In genomic region chr6:48959401-48960060, GRCh38 we compare ENCODE assay signal across 21 cellular contexts.
DNase-seq lines count a peak whose midpoint lies in the region; ATAC-seq, FAIRE-seq and TF ChIP-seq lines count a peak whose summit lies in the region.
"Had no signal": no experiment of that assay in that cellular context is flagged by ENCODE, and none has a peak within 500 bp of the region (broad histone marks: within the 10 kb centered on the region; RNA-seq: fewer than 3 reads in every experiment).

No MANE protein-coding gene starts in this region.

- in situ Hi-C loops in HepG2 (cut with HindIII; ENCODE audit: extremely low pct_ligation_motif_present, low pct_unique_long_range_greater_than_20kb) (no loop called here), K562 (cut with MboI) (no loop called here)

- H3K79me2 ChIP-seq in HepG2 (ENCODE audit: insufficient read depth, low read length) = no peaks in the 10 kb centered on the region
- H3K79me2 ChIP-seq in PC-3 (ENCODE audit: low read length) = no peaks in the 10 kb centered on the region
- H3K79me2 ChIP-seq in K562 (ENCODE audit: control insufficient read depth, insufficient read depth, low read length) = no peaks in the 10 kb centered on the region

- H4K20me1 ChIP-seq in HepG2 (ENCODE audit: insufficient read depth, low read length) (no peaks in the 10 kb centered on the region), PC-3 (ENCODE audit: low read length) (no peaks in the 10 kb centered on the region), K562 (replicated peaks; ENCODE audit: control insufficient read depth, insufficient read depth, low read length) (no peaks in the 10 kb centered on the region)
- H4K20me1 ChIP-seq: BLaER1 had no signal

- no peaks in the 10 kb centered on the region for H3K9me1 ChIP-seq in K562 (ENCODE audit: control insufficient read depth, insufficient read depth, low read length)

- no peak overlapping the region for H3K9ac ChIP-seq in HepG2 (ENCODE audit: insufficient read depth, low read depth, low read length)
- no peak overlapping the region for H3K9ac ChIP-seq in PC-3 (ENCODE audit: low read length)
- H3K9ac ChIP-seq in K562 (ENCODE audit: insufficient read depth in 1 of 2, low read depth in 2 of 2, low read length in 2 of 2) = no peak overlapping the region
- H3K9ac ChIP-seq: BLaER1 had no signal

- no peaks in the 10 kb centered on the region for H3F3A ChIP-seq in PC-3 (ENCODE audit: low read length, unreplicated experiment)

- TF ChIP-seq EP300 in HepG2 (IDR thresholded peaks at IDR 0.05; ENCODE audit: low read depth in 2 of 2, low read length in 2 of 2) (no peak), HepG2 (CRISPR knock-in tag; IDR thresholded peaks at IDR 0.05; ENCODE audit: borderline replicate concordance) (no peak), K562 (IDR thresholded peaks at IDR 0.05; ENCODE audit: low read length) (no peak)

- CTCF ChIA-PET in HepG2 (lab: Yijun Ruan, JAX; ENCODE audit: low intra/inter-chr PET ratio, low total read pairs) (no interaction called here), PC-3 (lab: Charles Lee) (no interaction called here), K562 (lab: Yijun Ruan, JAX; ENCODE audit: low intra/inter-chr PET ratio) (no interaction called here)

- H3K36me3 ChIP-seq in HepG2 (replicated peaks in 1 of 2; ENCODE audit: control insufficient read depth in 1 of 2, insufficient read depth in 2 of 2, low read length in 2 of 2) = no peaks in the 10 kb centered on the region
- no peaks in the 10 kb centered on the region for H3K36me3 ChIP-seq in right lobe of liver
- no peaks in the 10 kb centered on the region for H3K36me3 ChIP-seq in PC-3 (ENCODE audit: low read depth, low read length)
- H3K36me3 ChIP-seq in K562 (ENCODE audit: control insufficient read depth, insufficient read depth, low read length) = no peaks in the 10 kb centered on the region
- H3K36me3 ChIP-seq: BLaER1 had no signal

- ATAC-seq in HepG2 (no peak), right lobe of liver (no peak), PC-3 (no peak), K562 (no peak)
- ATAC-seq in stimulated activated effector memory CD8-positive, alpha-beta T cell treated with anti-CD3 and anti-CD28 coated beads, Interleukin-12 subunit alpha, Interleukin-12 subunit beta, amount 100 ng/mL, for 72 hours = no peak
- ATAC-seq: CD8-positive, alpha-beta T cell; GM12878; GM23338; HCT116 had no signal

- H3K4me1 ChIP-seq in HepG2 (ENCODE audit: insufficient read depth, low read length) (no peaks in the 10 kb centered on the region), right lobe of liver (no peaks in the 10 kb centered on the region), PC-3 (ENCODE audit: insufficient read depth, low read length) (no peaks in the 10 kb centered on the region), K562 (replicated peaks in 1 of 2; ENCODE audit: control insufficient read depth in 2 of 2, insufficient read depth in 2 of 2, low read length in 2 of 2) (no peaks in the 10 kb centered on the region)
- H3K4me1 ChIP-seq: BLaER1, Caco-2 had no signal

- DNase-seq in HepG2 (ENCODE audit: low spot score) (no peak), right lobe of liver (no peak), NCI-H69 (lab: John Stamatoyannopoulos, UW) (peak; percentile 51), PC-3 (peak; percentile 15), K562 (ENCODE audit: extremely low read depth in 1 of 4, low spot score in 3 of 4) (no peak), pons (ENCODE audit: low spot score) (no peak), NOMO-1 treated with dmso at 0.1 percent for 144 hours (lab: John Stamatoyannopoulos, UW; ENCODE audit: unreplicated experiment) (no peak)
- DNase-seq in stimulated activated effector memory CD8-positive, alpha-beta T cell treated with anti-CD3 and anti-CD28 coated beads, Interleukin-12 subunit alpha, Interleukin-12 subunit beta, amount 100 ng/mL, for 72 hours (ENCODE audit: low spot score in 2 of 2) = no peak
- DNase-seq: Caco-2; CD4-positive, CD25-positive, alpha-beta regulatory T cell; CD8-positive, alpha-beta T cell; DMS153; DND-41; GDM1; H9 had no signal

- no peak overlapping the region for H3K4me3 Mint-ChIP-seq in stimulated activated effector memory CD8-positive, alpha-beta T cell treated with anti-CD3 and anti-CD28 coated beads, Interleukin-12 subunit alpha, Interleukin-12 subunit beta, amount 100 ng/mL, for 72 hours
- H3K4me3 Mint-ChIP-seq: B cell; CD4-positive, CD25-positive, alpha-beta regulatory T cell; CD8-positive, alpha-beta T cell; GM23338; H9 had no signal

- H3K9me3 Mint-ChIP-seq in stimulated activated effector memory CD8-positive, alpha-beta T cell treated with anti-CD3 and anti-CD28 coated beads, Interleukin-12 subunit alpha, Interleukin-12 subunit beta, amount 100 ng/mL, for 72 hours = peaks cover 29% of the 10 kb centered on the region
- H3K9me3 Mint-ChIP-seq: GM23338, H9 had no signal

- H3K4me3 ChIP-seq in HepG2 (replicated peaks in 1 of 3; ENCODE audit: insufficient read depth in 1 of 3, low read depth in 2 of 3, low read length in 3 of 3) (no peak overlapping the region), right lobe of liver (no peak overlapping the region), PC-3 (ENCODE audit: low read length) (no peak overlapping the region), K562 (no peak overlapping the region)
- H3K4me3 ChIP-seq: BLaER1, GM12878, GM23338 had no signal

- POLR2A ChIA-PET in HepG2 (lab: Yijun Ruan, JAX) = no interaction called here
- POLR2A ChIA-PET in PC-3 (lab: Charles Lee; ENCODE audit: unreplicated experiment) = no interaction called here
- POLR2A ChIA-PET in K562 (lab: Yijun Ruan, JAX) = no interaction called here

- H2AFZ ChIP-seq in HepG2 (ENCODE audit: low read length) (no peak overlapping the region), PC-3 (ENCODE audit: low read length) (peak overlapping the region; percentile 51; the same call in 1 of the 2 replicates), K562 (ENCODE audit: low read depth, low read length) (no peak overlapping the region)
- H2AFZ ChIP-seq: GM23338 had no signal

- WGBS in HepG2 (ENCODE audit: low lambda C conversion rate) = 1% methylated on average over 5 of the region's 5 CpGs
- 39% methylated on average over 5 of the region's 5 CpGs for WGBS in right lobe of liver (ENCODE audit: insufficient coverage, low coverage, low lambda C conversion rate, missing lambda C conversion rate)
- 2% methylated on average over 5 of the region's 5 CpGs for WGBS in K562 (ENCODE audit: insufficient coverage, low coverage, missing lambda C conversion rate)

- no peak for TF ChIP-seq POLR2A in HepG2 (IDR thresholded peaks at IDR 0.05; ENCODE audit: insufficient read depth in 1 of 2, low read depth in 2 of 2, low read length in 2 of 2)
- no peak for TF ChIP-seq POLR2A in right lobe of liver (IDR thresholded peaks at IDR 0.05)
- no peak for TF ChIP-seq POLR2A in K562 (conservative IDR thresholded peaks at IDR 0.05)

- no peak overlapping the region for H3K27ac Mint-ChIP-seq in stimulated activated effector memory CD8-positive, alpha-beta T cell treated with anti-CD3 and anti-CD28 coated beads, Interleukin-12 subunit alpha, Interleukin-12 subunit beta, amount 100 ng/mL, for 72 hours
- H3K27ac Mint-ChIP-seq: B cell; CD4-positive, CD25-positive, alpha-beta regulatory T cell; CD8-positive, alpha-beta T cell; GM23338; H9 had no signal

- H3K9me3 ChIP-seq in HepG2 (ENCODE audit: low read length) (no peaks in the 10 kb centered on the region), right lobe of liver (no peaks in the 10 kb centered on the region), PC-3 (ENCODE audit: low read length) (no peaks in the 10 kb centered on the region), K562 (replicated peaks; ENCODE audit: control insufficient read depth, insufficient read depth, low read depth, low read length) (no peaks in the 10 kb centered on the region; the same call in none of the 2 replicates)
- H3K9me3 ChIP-seq: BLaER1, Caco-2 had no signal

- BruUV-seq in HepG2 (replicated peaks; lab: Mats Ljungman, UMichigan) = no TSS peak
- BruUV-seq in PC-3 (replicated peaks; lab: Mats Ljungman, UMichigan) = no TSS peak
- no TSS peak for BruUV-seq in K562 (replicated peaks; lab: Mats Ljungman, UMichigan)

- H3K4me1 Mint-ChIP-seq in stimulated activated effector memory CD8-positive, alpha-beta T cell treated with anti-CD3 and anti-CD28 coated beads, Interleukin-12 subunit alpha, Interleukin-12 subunit beta, amount 100 ng/mL, for 72 hours = no peaks in the 10 kb centered on the region
- H3K4me1 Mint-ChIP-seq: B cell; CD4-positive, CD25-positive, alpha-beta regulatory T cell had no signal

- no peaks in the 10 kb centered on the region for H3K9me2 ChIP-seq in PC-3 (replicated peaks; ENCODE audit: low read length)

- H3K27me3 ChIP-seq in HepG2 (ENCODE audit: control insufficient read depth in 1 of 2, insufficient read depth in 2 of 2, low read length in 2 of 2) (no peaks in the 10 kb centered on the region), right lobe of liver (no peaks in the 10 kb centered on the region), PC-3 (ENCODE audit: low read length) (no peaks in the 10 kb centered on the region), K562 (ENCODE audit: control insufficient read depth in 2 of 2, insufficient read depth in 2 of 2, low read length in 2 of 2) (no peaks in the 10 kb centered on the region)
- H3K27me3 ChIP-seq: BLaER1 had no signal

- H3K4me2 ChIP-seq in HepG2 (ENCODE audit: low read depth, low read length) = no peak overlapping the region
- no peak overlapping the region for H3K4me2 ChIP-seq in PC-3 (ENCODE audit: low read length)
- H3K4me2 ChIP-seq in K562 (ENCODE audit: insufficient read depth, low read length) = no peak overlapping the region
- H3K4me2 ChIP-seq: BLaER1, GM23338 had no signal

- H3K27ac ChIP-seq in HepG2 (ENCODE audit: extremely low read length, insufficient read depth, low read length) = no peak overlapping the region
- H3K27ac ChIP-seq in right lobe of liver = no peak overlapping the region
- no peak overlapping the region for H3K27ac ChIP-seq in PC-3 (ENCODE audit: low read length)
- no peak overlapping the region for H3K27ac ChIP-seq in K562 (ENCODE audit: extremely low read depth, low read depth, low read length)
- H3K27ac ChIP-seq: BLaER1, C4-2B had no signal

- TF ChIP-seq RAD21 in HepG2 (CRISPR knock-in tag; IDR thresholded peaks at IDR 0.05) (no peak), K562 (CRISPR knock-in tag; conservative IDR thresholded peaks at IDR 0.05 in 1 of 2, IDR thresholded peaks at IDR 0.05 in 1 of 2) (no peak)

- intact Hi-C loops in HepG2 (cut with micrococcal nuclease; ENCODE audit: unreplicated experiment) (no loop called here), right lobe of liver (cut with DNase I) (no loop called here), PC-3 (cut with micrococcal nuclease) (no loop called here), K562 (cut with micrococcal nuclease) (no loop called here)

- FAIRE-seq in HepG2 (lab: Jason Lieb, UNC) = no peak
- FAIRE-seq in K562 (lab: Jason Lieb, UNC) = no peak
- FAIRE-seq: GM12878 had no signal

- TF ChIP-seq CTCF in HepG2 (CRISPR knock-in tag; IDR thresholded peaks at IDR 0.05) (no peak), right lobe of liver (IDR thresholded peaks at IDR 0.05) (no peak), PC-3 (conservative IDR thresholded peaks at IDR 0.05; ENCODE audit: low read depth, low read length) (no peak), K562 (IDR thresholded peaks at IDR 0.05 in 2 of 3, conservative IDR thresholded peaks at IDR 0.05 in 1 of 3; ENCODE audit: insufficient read depth in 2 of 3, low read depth in 1 of 3, low read length in 3 of 3) (no peak)

- no peaks in the 10 kb centered on the region for H3K36me3 Mint-ChIP-seq in stimulated activated effector memory CD8-positive, alpha-beta T cell treated with anti-CD3 and anti-CD28 coated beads, Interleukin-12 subunit alpha, Interleukin-12 subunit beta, amount 100 ng/mL, for 72 hours
- H3K36me3 Mint-ChIP-seq: CD4-positive, CD25-positive, alpha-beta regulatory T cell; CD8-positive, alpha-beta T cell had no signal

Comparison
In these comparisons a context has a peak if more than half of its experiments do, and no peak if none do; other contexts are left out.
1. DNase-seq: peak in NCI-H69 (single experiment) and PC-3 (single experiment); none in HepG2 (single experiment), right lobe of liver (0 of 3), K562 (0 of 4), stimulated activated effector memory CD8-positive, alpha-beta T cell treated with anti-CD3 and anti-CD28 coated beads, Interleukin-12 subunit alpha, Interleukin-12 subunit beta, amount 100 ng/mL, for 72 hours (0 of 2), pons (single experiment) and NOMO-1 treated with dmso at 0.1 percent for 144 hours (single experiment).
2. Of the 241 proteins assayed by ChIP-seq in both HepG2 and K562: peak only in HepG2: none; only in K562: none; in both: HNRNPK and PCBP2; in neither: 239.